Comparison of ENCODE assay signal across 21 cellular contexts in genomic region chr6:121112358-121112757, GRCh38.
"Had no signal": no experiment of that assay in that cellular context is flagged by ENCODE, and none has a peak within 500 bp of the region (broad histone marks: within the 10 kb centered on the region; RNA-seq: fewer than 3 reads in every experiment).

No MANE protein-coding gene starts in this region.

- H3K4me1 ChIP-seq: gastrocnemius medialis, lower lobe of right lung, prostate gland, right atrium auricular region, tibial nerve, upper lobe of left lung had no signal

- H3K4me3 ChIP-seq: gastrocnemius medialis, lower lobe of right lung, prostate gland, right atrium auricular region, thoracic aorta, tibial nerve, upper lobe of left lung had no signal

- H3K27me3 ChIP-seq: gastrocnemius medialis, right atrium auricular region, tibial nerve, upper lobe of left lung had no signal

- ATAC-seq: esophagus mucosa; gastrocnemius medialis; left ventricle myocardium superior; lower lobe of right lung; naive thymus-derived CD8-positive, alpha-beta T cell; sciatic nerve; stimulated activated effector memory CD8-positive, alpha-beta T cell treated with anti-CD3 and anti-CD28 coated beads, Interleukin-12 subunit alpha, Interleukin-12 subunit beta, amount 100 ng/mL, for 72 hours had no signal

- H3K27ac ChIP-seq: epithelial cell of prostate, gastrocnemius medialis, lower lobe of right lung, prostate gland, right atrium auricular region, thoracic aorta, tibial nerve, upper lobe of left lung had no signal

- H3K9me3 ChIP-seq: gastrocnemius medialis, lower lobe of right lung, prostate gland, right atrium auricular region, thoracic aorta, tibial nerve, upper lobe of left lung had no signal

- H3K36me3 ChIP-seq: gastrocnemius medialis, lower lobe of right lung, prostate gland, right atrium auricular region, thoracic aorta, tibial nerve, upper lobe of left lung had no signal

- DNase-seq: effector CD8-positive, alpha-beta T cell; endodermal cell; foreskin fibroblast; gastrocnemius medialis; head of caudate nucleus; left ventricle myocardium superior; lower lobe of right lung; naive thymus-derived CD8-positive, alpha-beta T cell; nephron progenitor cell; nucleus accumbens; stimulated activated CD4-positive, alpha-beta T cell treated with anti-CD3 and anti-CD28 coated beads, Interleukin-2, amount 100 ng/mL, for 24 hours; stimulated activated CD4-positive, alpha-beta T cell treated with anti-CD3 and anti-CD28 coated beads, Interleukin-4, amount 100 ng/mL, for 24 hours; upper lobe of left lung had no signal
